In the genomic region with DNA sequence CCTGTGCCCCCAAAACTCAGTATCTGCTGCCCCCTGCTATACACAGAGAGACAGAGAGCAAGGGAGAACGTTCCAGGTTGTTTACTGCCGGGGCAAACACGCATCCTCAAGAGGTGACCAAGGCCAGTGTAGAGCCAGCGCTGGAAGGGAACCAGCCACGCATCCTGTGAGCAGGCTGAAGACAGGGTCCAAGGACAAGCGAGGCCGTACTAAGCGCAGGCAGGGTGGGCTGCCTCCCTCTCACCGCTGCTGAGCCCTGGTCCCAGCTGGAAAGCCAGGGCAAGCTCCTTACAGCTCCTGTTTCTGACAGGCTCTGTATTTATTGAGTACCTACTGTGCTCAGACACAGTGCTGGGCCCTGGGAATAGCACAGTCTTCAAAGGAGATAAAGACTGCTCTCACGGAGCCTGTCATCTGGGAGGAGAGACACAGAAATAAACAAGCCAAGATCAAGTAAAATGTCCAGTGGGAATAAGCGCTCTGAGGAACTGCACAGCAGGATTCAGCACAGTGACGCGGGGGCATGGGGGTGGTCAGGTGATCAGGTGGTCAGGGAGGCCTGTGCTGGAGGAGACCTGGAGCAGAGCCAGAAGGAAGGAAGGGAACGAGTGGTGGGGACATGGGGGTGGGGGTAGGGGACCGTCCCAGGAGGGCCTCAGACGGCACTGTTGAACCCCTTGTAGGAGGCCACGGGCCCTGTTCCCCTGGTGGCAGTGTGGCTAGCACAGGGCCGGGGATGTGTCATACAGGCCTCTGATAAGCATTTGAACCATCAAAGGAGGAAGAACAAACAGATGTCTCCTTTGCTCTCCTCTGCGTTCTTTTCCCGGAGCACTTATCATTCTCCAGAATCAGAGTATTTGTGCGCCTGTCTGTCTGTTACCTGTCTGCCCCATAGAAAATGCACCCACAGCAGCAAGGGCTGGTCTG, we compare ENCODE assay signal across 23 cellular contexts. TPM values are rescaled to one million over a fixed set of nuclear protein-coding genes. Genes with fewer than 3 reads are reported as not detected.
DNase-seq lines count a peak whose midpoint lies in the region; ATAC-seq, FAIRE-seq and TF ChIP-seq lines count a peak whose summit lies in the region.
"Had no signal": no experiment of that assay in that cellular context is flagged by ENCODE, and none has a peak within 500 bp of the region (broad histone marks: within the 10 kb centered on the region; RNA-seq: fewer than 3 reads in every experiment).

No MANE protein-coding gene starts in this region.

- no peak for DNase-seq in bronchial epithelial cell (ENCODE audit: low read depth)
- DNase-seq in left lung: no peak
- no peak for DNase-seq in sigmoid colon
- DNase-seq in T1000 (lab: John Stamatoyannopoulos, UW): no peak
- DNase-seq: activated CD4-positive, alpha-beta T cell treated with anti-CD3 and anti-CD28 coated beads for 36 hours; activated CD8-positive, alpha-beta memory T cell treated with anti-CD3 and anti-CD28 coated beads, Interleukin-2, amount 50 U/mL, for 4 hours; activated gamma-delta T cell; dermis blood vessel endothelial cell; GDM1; immature natural killer cell; mesendoderm; MV-4-11; NCI-H2107; SJCRH30; stimulated activated CD4-positive, alpha-beta T cell treated with anti-CD3 and anti-CD28 coated beads, Interleukin-2, amount 100 ng/mL, for 24 hours had no signal

- H3K27me3 ChIP-seq in bronchial epithelial cell (ENCODE audit: control insufficient read depth, insufficient read depth, low read length): no peaks in the 10 kb centered on the region
- no peaks in the 10 kb centered on the region for H3K27me3 ChIP-seq in left lung
- no peaks in the 10 kb centered on the region for H3K27me3 ChIP-seq in sigmoid colon
- H3K27me3 ChIP-seq: ascending aorta, right lobe of liver had no signal

- H3K4me1 ChIP-seq in HEK293 (ENCODE audit: control insufficient read depth, insufficient read depth, low read length) (no peaks in the 10 kb centered on the region), left lung (peaks cover 4% of the 10 kb centered on the region in 2 donors), sigmoid colon (peaks cover 0 to 21% (median 20%) of the 10 kb centered on the region in 4 donors)

- H3K27ac ChIP-seq in HEK293 (ENCODE audit: extremely low read depth, low read depth, low read length): no peak overlapping the region
- H3K27ac ChIP-seq in left lung: no peak overlapping the region
- H3K27ac ChIP-seq in sigmoid colon: peak overlapping the region in 3 of 4 donors; percentile 32 to 77 (median 64)
- H3K27ac ChIP-seq: ascending aorta, epithelial cell of prostate, HL-60, SJCRH30 had no signal

- WGBS in sigmoid colon, 2 donors: 76% methylated on average over 21 of the region's 21 CpGs

- H3K4me3 ChIP-seq in HEK293 (ENCODE audit: low read depth, low read length): no peak overlapping the region
- H3K4me3 ChIP-seq in bronchial epithelial cell (ENCODE audit: low read depth, low read length): no peak overlapping the region
- H3K4me3 ChIP-seq in left lung: no peak overlapping the region
- H3K4me3 ChIP-seq in sigmoid colon: no peak overlapping the region
- H3K4me3 ChIP-seq: ascending aorta, right lobe of liver, SJCRH30 had no signal

- peak; percentile 13 for ATAC-seq in left lung
- no peak for ATAC-seq in HG03095 (IDR thresholded peaks at IDR 0.05; ENCODE audit: unreplicated experiment)
- no peak for ATAC-seq in HG03139 (IDR thresholded peaks at IDR 0.05; ENCODE audit: unreplicated experiment)
- ATAC-seq: activated CD4-positive, alpha-beta T cell treated with anti-CD3 and anti-CD28 coated beads for 36 hours had no signal

- H3K9me3 ChIP-seq in HEK293 (ENCODE audit: control insufficient read depth, insufficient read depth, low read depth, low read length) (no peaks in the 10 kb centered on the region), left lung (no peaks in the 10 kb centered on the region), sigmoid colon (no peaks in the 10 kb centered on the region)
- H3K9me3 ChIP-seq: ascending aorta, right lobe of liver, SJCRH30 had no signal

- POLR2A ChIA-PET in HEK293 (lab: Yijun Ruan, JAX): no interaction called here

- intact Hi-C loops in left lung (cut with DNase I): no loop called here
- intact Hi-C loops in sigmoid colon (cut with DNase I): no loop called here

- no peak for TF ChIP-seq CTCF in HEK293 (tag by site-specific recombination; IDR thresholded peaks at IDR 0.05)
- TF ChIP-seq CTCF in bronchial epithelial cell (IDR thresholded peaks at IDR 0.05; ENCODE audit: insufficient read depth, low read length, severe bottlenecking): no peak
- TF ChIP-seq CTCF in left lung (IDR thresholded peaks at IDR 0.05): no peak
- TF ChIP-seq CTCF in sigmoid colon (IDR thresholded peaks at IDR 0.05): no peak

- CTCF ChIA-PET in HEK293 (lab: Yijun Ruan, JAX): no interaction called here

- no peak for TF ChIP-seq POLR2A in sigmoid colon (IDR thresholded peaks at IDR 0.05)

- TF ChIP-seq EP300 in sigmoid colon (IDR thresholded peaks at IDR 0.05): no peak

- peak; percentile 72 for FAIRE-seq in bronchial epithelial cell (lab: Jason Lieb, UNC)
- FAIRE-seq: GM12891 had no signal

- no peaks in the 10 kb centered on the region for H3K36me3 ChIP-seq in HEK293 (ENCODE audit: control insufficient read depth in 2 of 2, insufficient read depth in 1 of 2, low read length in 2 of 2)
- H3K36me3 ChIP-seq in bronchial epithelial cell (ENCODE audit: control insufficient read depth, insufficient read depth, low read length): no peaks in the 10 kb centered on the region
- H3K36me3 ChIP-seq in left lung: no peaks in the 10 kb centered on the region
- no peaks in the 10 kb centered on the region for H3K36me3 ChIP-seq in sigmoid colon
- H3K36me3 ChIP-seq: ascending aorta, right lobe of liver, SJCRH30 had no signal

TF ChIP-seq in HEK293, 187 proteins besides CTCF, POLR2A, EP300 and RAD21:
- TF ChIP-seq, protein P1, sequence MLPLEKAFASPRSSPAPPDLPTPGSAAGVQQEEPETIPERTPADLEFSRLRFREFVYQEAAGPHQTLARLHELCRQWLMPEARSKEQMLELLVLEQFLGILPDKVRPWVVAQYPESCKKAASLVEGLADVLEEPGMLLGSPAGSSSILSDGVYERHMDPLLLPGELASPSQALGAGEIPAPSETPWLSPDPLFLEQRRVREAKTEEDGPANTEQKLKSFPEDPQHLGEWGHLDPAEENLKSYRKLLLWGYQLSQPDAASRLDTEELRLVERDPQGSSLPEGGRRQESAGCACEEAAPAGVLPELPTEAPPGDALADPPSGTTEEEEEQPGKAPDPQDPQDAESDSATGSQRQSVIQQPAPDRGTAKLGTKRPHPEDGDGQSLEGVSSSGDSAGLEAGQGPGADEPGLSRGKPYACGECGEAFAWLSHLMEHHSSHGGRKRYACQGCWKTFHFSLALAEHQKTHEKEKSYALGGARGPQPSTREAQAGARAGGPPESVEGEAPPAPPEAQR (tag by site-specific recombination; IDR thresholded peaks at IDR 0.05): no peak
- TF ChIP-seq ZIC2 (tag by site-specific recombination; IDR thresholded peaks at IDR 0.05): peak; percentile 45; the same call in 1 of the 2 replicates

RNA-seq across cellular contexts. Expression of a gene that starts 37.8 kb away (rescaled TPM):
- total RNA-seq in bronchial epithelial cell (41.5 and 42.6 TPM in 2 replicates), left lung (100 to 1,000 TPM in 1 of 2 donors, 10 to 100 TPM in 1; 44.6 to 107 TPM), sigmoid colon (10 to 100 TPM; 32.7 to 47.4 (median 37.3) TPM)
- 100 to 1,000 TPM; 157 to 181 (median 177) TPM for polyA plus RNA-seq in sigmoid colon

Comparison
In these comparisons a context has a peak if more than half of its experiments do, and no peak if none do; other contexts are left out.
1. H3K27ac ChIP-seq: peak in sigmoid colon (3 of 4); none in HEK293 (single experiment) and left lung (0 of 2).